18 cellular contexts compared by ENCODE assay signal in the genomic region with DNA sequence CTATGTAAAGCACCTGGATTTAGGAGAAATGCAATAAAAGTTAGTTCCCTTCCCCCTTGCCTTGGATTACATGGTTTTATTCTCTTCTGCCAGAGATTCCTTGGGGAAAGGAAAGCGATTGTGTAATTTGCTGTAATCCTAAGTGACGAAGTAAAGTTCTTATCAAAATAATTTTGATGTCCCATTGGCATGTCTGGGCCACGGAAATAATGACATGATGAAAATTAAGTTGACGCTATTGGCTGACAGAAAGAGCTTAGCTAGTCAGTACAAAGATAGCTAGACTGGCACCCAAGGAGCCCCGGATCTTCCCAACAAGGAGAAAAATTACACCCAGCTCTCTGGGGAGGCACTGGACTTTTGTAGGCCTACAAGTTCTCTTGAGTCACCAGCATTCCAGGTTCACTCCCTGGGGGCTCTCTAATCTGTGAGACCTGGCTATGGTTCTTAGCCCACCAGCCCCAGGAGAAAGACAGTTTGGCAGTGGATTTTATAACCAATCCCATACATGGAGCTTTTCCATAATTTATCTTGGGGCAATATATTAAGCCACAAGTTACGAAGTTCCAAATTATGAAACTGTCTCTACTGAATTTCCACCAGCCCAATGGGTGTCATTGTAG. TPM values are rescaled to one million over a fixed set of nuclear protein-coding genes. Genes with fewer than 3 reads are reported as not detected.
DNase-seq lines count a peak whose midpoint lies in the region; ATAC-seq, FAIRE-seq and TF ChIP-seq lines count a peak whose summit lies in the region.
"Had no signal": no experiment of that assay in that cellular context is flagged by ENCODE, and none has a peak within 500 bp of the region (broad histone marks: within the 10 kb centered on the region; RNA-seq: fewer than 3 reads in every experiment).

No MANE protein-coding gene starts in this region.

- no peaks in the 10 kb centered on the region for H3K36me3 Mint-ChIP-seq in osteocyte (ENCODE audit: unreplicated experiment)
- H3K36me3 Mint-ChIP-seq: CD14-positive monocyte had no signal

- no peak for TF ChIP-seq CTCF in osteocyte (IDR thresholded peaks at IDR 0.05)

- H3K27me3 Mint-ChIP-seq in osteocyte (ENCODE audit: unreplicated experiment), result peaks cover 3% of the 10 kb centered on the region

- no peak overlapping the region for H3K27ac Mint-ChIP-seq in osteocyte (ENCODE audit: unreplicated experiment)
- H3K27ac Mint-ChIP-seq: CD14-positive monocyte had no signal

- DNase-seq in NCI-H82 (lab: John Stamatoyannopoulos, UW) (peak; percentile 68), NCI-H82 treated with DMSO at 0.1 percent for 48 hours (lab: John Stamatoyannopoulos, UW; ENCODE audit: unreplicated experiment) (no peak), osteocyte (ENCODE audit: extremely low spot score, unreplicated experiment) (peak; percentile 46), DMS79 (lab: John Stamatoyannopoulos, UW) (no peak)
- DNase-seq in activated naive CD4-positive, alpha-beta T cell treated with Interleukin-2 at 50 U/mL for 16 hours, result no peak
- DNase-seq: DMS 273 treated with DMSO at 0.1 percent for 48 hours, NCI-H1105, NCI-H2081, NCI-H446 treated with DMSO at 0.1 percent for 48 hours, OCI-M1, RPMI8226 had no signal

- ATAC-seq in GM21737 (IDR thresholded peaks at IDR 0.05; ENCODE audit: unreplicated experiment), result no peak
- ATAC-seq in HG03025 (IDR thresholded peaks at IDR 0.05; ENCODE audit: low FRiP score, unreplicated experiment), result no peak
- ATAC-seq: K562 had no signal

- FAIRE-seq in islet of Langerhans (lab: Jason Lieb, UNC), result peak; percentile 83
- FAIRE-seq: G401.6, H1, K562 had no signal

- no peaks in the 10 kb centered on the region for H3K9me3 Mint-ChIP-seq in osteocyte (ENCODE audit: unreplicated experiment)

- H3K4me1 Mint-ChIP-seq in osteocyte (ENCODE audit: unreplicated experiment), result no peaks in the 10 kb centered on the region
- H3K4me1 Mint-ChIP-seq: CD14-positive monocyte had no signal

- no peak overlapping the region for H3K4me3 Mint-ChIP-seq in osteocyte (ENCODE audit: unreplicated experiment)
- H3K4me3 Mint-ChIP-seq: CD14-positive monocyte had no signal

RNA-seq across cellular contexts. Expression of gene FOXA2, which starts 59.9 kb away (rescaled TPM):
- not detected in 2 replicates for total RNA-seq in osteocyte
- total RNA-seq: H1 had no signal

Comparison
In these comparisons a context has a peak if more than half of its experiments do, and no peak if none do; other contexts are left out.
1. DNase-seq: peak in NCI-H82 (single experiment) and osteocyte (single experiment); none in NCI-H82 treated with DMSO at 0.1 percent for 48 hours (single experiment), activated naive CD4-positive, alpha-beta T cell treated with Interleukin-2 at 50 U/mL for 16 hours (single experiment) and DMS79 (single experiment).